Comparison of ENCODE assay signal across 8 cellular contexts in genomic region chr15:40952301-40952900, GRCh38. TPM values are rescaled to one million over a fixed set of nuclear protein-coding genes. Genes with fewer than 3 reads are reported as not detected.
A peak's percentile ranks its signal among the peaks of the same experiment; 100 is the strongest.
DNase-seq lines count a peak whose midpoint lies in the region; ATAC-seq and TF ChIP-seq lines count a peak whose summit lies in the region.

No MANE protein-coding gene starts in this region.

- H4K8ac ChIP-seq in H9 (replicated peaks; ENCODE audit: insufficient read length, low read depth, low read length): no peak overlapping the region

- H3K27ac Mint-ChIP-seq in H9: peak overlapping the region; percentile 98 to 99 (median 98)

- H3K36me3 Mint-ChIP-seq in H9 (ENCODE audit: insufficient read depth in 1 of 3, low read depth in 3 of 3): peaks cover 18 to 31% (median 29%) of the 10 kb centered on the region in 3 experiments

- H3K23me2 ChIP-seq in H9 (ENCODE audit: insufficient read length, low read depth, low read length, poor library complexity, severe bottlenecking): peaks cover 18% of the 10 kb centered on the region

- no peak overlapping the region for H2AK5ac ChIP-seq in H9 (ENCODE audit: insufficient read length, low read length)

- peak overlapping the region; percentile 51 for H4K91ac ChIP-seq in H9 (ENCODE audit: insufficient read length, low read depth, low read length)

- intact Hi-C loops in mucosa of descending colon (cut with DNase I, micrococcal nuclease): no loop called here

- H3K4me3 ChIP-seq in WI38 (ENCODE audit: low read depth, low read length) (peak overlapping the region; percentile 91), iPS DF 6.9 (ENCODE audit: low read length) (peak overlapping the region; percentile 34; the same call in 1 of the 2 replicates), mucosa of descending colon (no peak overlapping the region)

- H3K36me3 ChIP-seq in iPS DF 6.9 (ENCODE audit: control insufficient read depth, insufficient read depth, low read length) (peaks cover 18% of the 10 kb centered on the region), mucosa of descending colon (ENCODE audit: low read depth) (no peaks in the 10 kb centered on the region)

- peaks cover 5% of the 10 kb centered on the region for H3K27me3 Mint-ChIP-seq in H9 (ENCODE audit: low read depth)

- peak overlapping the region; percentile 72 for H4K5ac ChIP-seq in H9 (ENCODE audit: insufficient read length, low read depth, low read length)

- peak overlapping the region; percentile 8 for H3T11ph ChIP-seq in H9 (ENCODE audit: low read length)

- WGBS in H9 (ENCODE audit: extremely low coverage, insufficient read length, low lambda C conversion rate): no CpG with 5 or more reads among the region's 23 CpGs
- WGBS in iPS DF 6.9 (ENCODE audit: insufficient coverage, insufficient read length): no CpG with 5 or more reads among the region's 23 CpGs

- H3K4me1 Mint-ChIP-seq in H9: peaks cover 40 to 58% of the 10 kb centered on the region in 2 experiments

- H2BK12ac ChIP-seq in H9 (ENCODE audit: insufficient read length, low read depth, low read length): peak overlapping the region; percentile 36

- H3K27ac ChIP-seq in H9 (ENCODE audit: insufficient read length, low read depth, low read length) (peak overlapping the region; percentile 59), iPS DF 6.9 (ENCODE audit: low read length) (no peak overlapping the region)

- H3K14ac ChIP-seq in H9 (ENCODE audit: insufficient read depth, low read length): peak overlapping the region; percentile 95

- H3K4me1 ChIP-seq in H9 (ENCODE audit: insufficient read depth, low read length) (peaks cover 5% of the 10 kb centered on the region; the same call in 1 of the 2 replicates), iPS DF 6.9 (ENCODE audit: control insufficient read depth, insufficient read depth, low read length) (peaks cover 7% of the 10 kb centered on the region), mucosa of descending colon (ENCODE audit: low read depth) (peaks cover 16% of the 10 kb centered on the region)

- no peak overlapping the region for H2BK15ac ChIP-seq in H9 (ENCODE audit: low read depth, low read length)

- peak overlapping the region; percentile 92 for H3K9ac ChIP-seq in H9 (ENCODE audit: extremely low read depth, insufficient read length, low read length)

- no peaks in the 10 kb centered on the region for H4K20me1 ChIP-seq in H9 (ENCODE audit: control insufficient read depth, insufficient read depth, insufficient read length)

- no peak overlapping the region for H3K23ac ChIP-seq in H9 (ENCODE audit: insufficient read length, low read depth, low read length)

- H3K79me2 ChIP-seq in H9 (ENCODE audit: insufficient read depth, low read length): no peaks in the 10 kb centered on the region; the same call in 1 of the 2 replicates

- H3K18ac ChIP-seq in H9 (ENCODE audit: insufficient read length, low read depth, low read length): peak overlapping the region; percentile 98

- no peaks in the 10 kb centered on the region for H3K9me3 ChIP-seq in H9 (ENCODE audit: control insufficient read depth, low read depth, low read length)
- H3K9me3 ChIP-seq in iPS DF 6.9 (ENCODE audit: control insufficient read depth, insufficient read depth, low read length): no peaks in the 10 kb centered on the region
- no peaks in the 10 kb centered on the region for H3K9me3 ChIP-seq in mucosa of descending colon

- peak overlapping the region; percentile 87 to 96 for H3K4me3 Mint-ChIP-seq in H9

- H2BK120ac ChIP-seq in H9 (ENCODE audit: low read depth, low read length, poor library complexity, severe bottlenecking): no peak overlapping the region

- H3K9me3 Mint-ChIP-seq in H9: no peaks in the 10 kb centered on the region; a peak in 1 of 5 replicates

- H3K56ac ChIP-seq in H9 (ENCODE audit: insufficient read length, low read depth, low read length): peak overlapping the region; percentile 59

- no peaks in the 10 kb centered on the region for H3K79me1 ChIP-seq in H9 (ENCODE audit: insufficient read depth, low read depth, low read length, poor library complexity, severe bottlenecking)

- no peak overlapping the region for H2AFZ ChIP-seq in H9 (ENCODE audit: low read length)

- peak overlapping the region; percentile 83 for H3K4me2 ChIP-seq in H9 (ENCODE audit: insufficient read depth, insufficient read length, low read length)

- H2BK20ac ChIP-seq in H9 (ENCODE audit: low read depth, low read length, poor library complexity, severe bottlenecking): no peak overlapping the region

- no peak for TF ChIP-seq CTCF in H9 (conservative IDR thresholded peaks at IDR 0.05)
- no peak for TF ChIP-seq CTCF in WI38 (IDR thresholded peaks at IDR 0.05; ENCODE audit: low read depth, low read length)
- TF ChIP-seq CTCF in mucosa of descending colon (IDR thresholded peaks at IDR 0.05): no peak

- H2BK5ac ChIP-seq in H9 (ENCODE audit: insufficient read length, low read length): peak overlapping the region; percentile 87

- no peak for ATAC-seq in mucosa of descending colon

- H3K27me3 ChIP-seq in H9 (ENCODE audit: insufficient read depth, low read length) (no peaks in the 10 kb centered on the region), iPS DF 6.9 (ENCODE audit: control insufficient read depth, insufficient read depth, low read length) (no peaks in the 10 kb centered on the region)

- DNase-seq in H9: peak; percentile 34
- no peak for DNase-seq in iPS DF 6.9 (ENCODE audit: low read depth, low spot score)
- DNase-seq in stimulated activated CD8-positive, alpha-beta memory T cell treated with anti-CD3 and anti-CD28 coated beads, Interleukin-12 subunit alpha, Interleukin-12 subunit beta, amount 100 ng/mL, for 4 hours (ENCODE audit: low read depth): peak; percentile 15
- no peak for DNase-seq in cerebellar nuclear complex (lab: John Stamatoyannopoulos, UW)
- DNase-seq in NCI-H1694 (lab: John Stamatoyannopoulos, UW): no peak
- DNase-seq in mucosa of descending colon: no peak
- DNase-seq in LoVo (ENCODE audit: low spot score): no peak

- H3K4ac ChIP-seq in H9 (ENCODE audit: low read depth, low read length): peak overlapping the region; percentile 7; the same call in 1 of the 2 replicates

RNA-seq across cellular contexts. Expression of gene CHAC1, which starts 0.9 kb away (rescaled TPM):
- 47.2 and 48.7 TPM in 2 replicates for total RNA-seq in H9 (2021)
- total RNA-seq in mucosa of descending colon: 1 to 10 TPM in 2 of 3 donors, under 1 TPM in 1; 0.69 to 3.1 (median 2.6) TPM

RNA-seq across cellular contexts. Expression of gene DLL4, which starts 23.3 kb away (rescaled TPM):
- total RNA-seq in H9 (2021): 0.28 and 0.35 TPM in 2 replicates
- total RNA-seq in mucosa of descending colon: 10 to 100 TPM in 2 of 3 donors, 1 to 10 TPM in 1; 9.4 to 23.0 (median 15.6) TPM

RNA-seq across cellular contexts. Expression of gene VPS18, which starts 58.2 kb away (rescaled TPM):
- total RNA-seq in H9 (2021) (45.0 and 46.1 TPM in 2 replicates), mucosa of descending colon (10 to 100 TPM; 14.1 to 21.1 (median 18.0) TPM)

Comparison
In these comparisons a context has a peak if more than half of its experiments do, and no peak if none do; other contexts are left out.
1. DNase-seq: peak in H9 (single experiment) and stimulated activated CD8-positive, alpha-beta memory T cell treated with anti-CD3 and anti-CD28 coated beads, Interleukin-12 subunit alpha, Interleukin-12 subunit beta, amount 100 ng/mL, for 4 hours (single experiment); none in iPS DF 6.9 (single experiment), cerebellar nuclear complex (0 of 2), NCI-H1694 (single experiment), mucosa of descending colon (0 of 3) and LoVo (single experiment).
2. RNA of gene CHAC1, which starts 0.9 kb away (total RNA-seq): 47.2 to 48.7 TPM in H9; 0.69 to 3.1 TPM in mucosa of descending colon; every median in the first group is over 10 times any median in the second.